16 cellular contexts compared by ENCODE assay signal in the genomic region with DNA sequence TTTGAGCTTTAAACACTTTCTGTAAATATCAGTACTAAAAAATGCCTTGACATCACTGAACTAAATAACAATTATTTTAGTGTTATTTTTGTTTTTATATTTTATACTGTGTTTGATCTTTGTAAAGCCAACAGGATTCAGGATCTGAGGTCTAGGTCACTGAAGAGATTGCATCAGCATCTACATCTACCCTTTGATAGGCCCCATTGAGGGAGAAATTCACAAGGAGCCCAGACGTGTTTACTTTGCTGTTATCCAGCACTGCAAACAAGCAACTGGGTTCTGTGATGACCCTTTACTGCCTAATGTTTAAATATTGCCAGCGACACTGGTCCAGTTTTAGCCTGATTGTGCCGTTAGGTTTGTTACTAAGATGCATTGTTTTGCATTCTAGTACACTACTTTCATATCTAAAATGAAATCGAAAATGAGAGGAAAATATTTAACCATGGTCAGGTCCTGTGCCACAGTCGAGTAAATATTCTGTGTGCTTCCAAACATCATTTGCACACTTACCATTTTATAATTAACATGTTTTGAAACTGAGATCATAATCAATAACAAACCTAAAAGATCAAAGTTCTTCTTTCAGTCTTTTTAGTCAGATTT. TPM values are rescaled to one million over a fixed set of nuclear protein-coding genes. Genes with fewer than 3 reads are reported as not detected.
DNase-seq lines count a peak whose midpoint lies in the region; ATAC-seq and TF ChIP-seq lines count a peak whose summit lies in the region.
"Had no signal": no experiment of that assay in that cellular context is flagged by ENCODE, and none has a peak within 500 bp of the region (broad histone marks: within the 10 kb centered on the region; RNA-seq: fewer than 3 reads in every experiment).

No MANE protein-coding gene starts in this region.

- no peak overlapping the region for H3K27ac ChIP-seq in ACC112 (ENCODE audit: low read depth, low read length)
- no peak overlapping the region for H3K27ac ChIP-seq in ascending aorta
- no peak overlapping the region for H3K27ac ChIP-seq in trophoblast cell (ENCODE audit: low read depth, low read length)
- no peak overlapping the region for H3K27ac ChIP-seq in testis
- H3K27ac ChIP-seq: body of pancreas, SJSA1 had no signal

- ATAC-seq in GM19351 (IDR thresholded peaks at IDR 0.05; ENCODE audit: unreplicated experiment) (peak; percentile 86), HG02970 (IDR thresholded peaks at IDR 0.05; ENCODE audit: low FRiP score, unreplicated experiment) (peak; percentile 70), HG03039 (IDR thresholded peaks at IDR 0.05; ENCODE audit: unreplicated experiment) (no peak)
- ATAC-seq: activated T-cell treated with anti-CD3 and anti-CD28 coated beads, Interleukin-2, amount 50 U/mL, for 72 hours; body of pancreas had no signal

- H2BK120ac ChIP-seq in trophoblast cell (ENCODE audit: insufficient read depth, low read length, poor library complexity): no peak overlapping the region

- H4K8ac ChIP-seq in trophoblast cell (ENCODE audit: low read depth, low read length): no peak overlapping the region

- intact Hi-C loops in ascending aorta (cut with DNase I) (no loop called here), testis (cut with DNase I; ENCODE audit: low total_unique reads) (no loop called here)

- TF ChIP-seq POLR2A in testis (IDR thresholded peaks at IDR 0.05): no peak

- H2AFZ ChIP-seq in ACC112 (ENCODE audit: low read length, unreplicated experiment) (peak overlapping the region; percentile 17), trophoblast cell (ENCODE audit: insufficient read depth, low read length, poor library complexity) (no peak overlapping the region)

- H3K9me3 ChIP-seq in ascending aorta: no peaks in the 10 kb centered on the region
- H3K9me3 ChIP-seq in trophoblast cell (ENCODE audit: insufficient read depth, low read depth, low read length): no peaks in the 10 kb centered on the region
- H3K9me3 ChIP-seq in testis: no peaks in the 10 kb centered on the region
- H3K9me3 ChIP-seq: body of pancreas, SJSA1 had no signal

- H3K36me3 ChIP-seq in ACC112 (ENCODE audit: insufficient read depth, low read length): no peaks in the 10 kb centered on the region
- H3K36me3 ChIP-seq in ascending aorta: no peaks in the 10 kb centered on the region
- H3K36me3 ChIP-seq in trophoblast cell (ENCODE audit: control insufficient read depth in 1 of 2, insufficient read depth in 2 of 2, low read length in 2 of 2): no peaks in the 10 kb centered on the region
- no peaks in the 10 kb centered on the region for H3K36me3 ChIP-seq in testis (ENCODE audit: low read depth, missing control alignments)
- H3K36me3 ChIP-seq: SJSA1 had no signal

- H3K4me1 ChIP-seq in ACC112 (ENCODE audit: control insufficient read depth, insufficient read depth, low read length, unreplicated experiment): no peaks in the 10 kb centered on the region
- no peaks in the 10 kb centered on the region for H3K4me1 ChIP-seq in ascending aorta
- peaks cover 0 to 2% of the 10 kb centered on the region in 2 experiments for H3K4me1 ChIP-seq in trophoblast cell (ENCODE audit: control insufficient read depth in 1 of 2, insufficient read depth in 2 of 2, low read length in 2 of 2)
- H3K4me1 ChIP-seq in testis: no peaks in the 10 kb centered on the region
- H3K4me1 ChIP-seq: body of pancreas, SJSA1 had no signal

- no peak overlapping the region for H4K12ac ChIP-seq in trophoblast cell (ENCODE audit: low read depth, low read length)

- peak; percentile 61 for DNase-seq in NCI-H748 (lab: John Stamatoyannopoulos, UW; ENCODE audit: unreplicated experiment)
- DNase-seq in ascending aorta (ENCODE audit: low spot score in 2 of 2): no peak
- DNase-seq in trophoblast cell: no peak
- DNase-seq in testis: no peak
- DNase-seq: activated CD4-positive, CD25-positive, alpha-beta regulatory T cell; activated T-cell treated with anti-CD3 and anti-CD28 coated beads, Interleukin-2, amount 50 U/mL, for 72 hours; body of pancreas; hippocampal formation; mesenchymal stem cell; NCI-H526 treated with DMSO at 0.1 percent for 48 hours had no signal

- no peak overlapping the region for H2AK5ac ChIP-seq in trophoblast cell (ENCODE audit: low read length)

- H3K18ac ChIP-seq in trophoblast cell (ENCODE audit: low read length): no peak overlapping the region

- H3K79me2 ChIP-seq in ACC112 (ENCODE audit: control insufficient read depth, insufficient read depth, low read length, unreplicated experiment) (no peaks in the 10 kb centered on the region), trophoblast cell (ENCODE audit: control insufficient read depth, insufficient read depth, low read length, poor library complexity) (no peaks in the 10 kb centered on the region)

- no peak overlapping the region for H3K9ac ChIP-seq in trophoblast cell (ENCODE audit: low read length)

- no peak overlapping the region for H3K4ac ChIP-seq in trophoblast cell (ENCODE audit: low read depth, low read length)

- H3K4me3 ChIP-seq in ACC112 (ENCODE audit: low read depth, low read length) (peak overlapping the region; percentile 40), ascending aorta (no peak overlapping the region), trophoblast cell (ENCODE audit: low read depth, low read length) (no peak overlapping the region), testis (no peak overlapping the region)
- H3K4me3 ChIP-seq: body of pancreas, SJSA1 had no signal

- no peak overlapping the region for H3K4me2 ChIP-seq in trophoblast cell (ENCODE audit: low read length)

- H2BK12ac ChIP-seq in trophoblast cell (ENCODE audit: low read length): no peak overlapping the region

- no peak overlapping the region for H3K14ac ChIP-seq in trophoblast cell (ENCODE audit: low read length)

- no peak overlapping the region for H2BK5ac ChIP-seq in trophoblast cell (ENCODE audit: low read depth, low read length, poor library complexity)

- H3K27me3 ChIP-seq in ACC112 (ENCODE audit: insufficient read depth, low read length) (peaks cover 11% of the 10 kb centered on the region), ascending aorta (no peaks in the 10 kb centered on the region), trophoblast cell (ENCODE audit: insufficient read depth, low read length) (no peaks in the 10 kb centered on the region), testis (no peaks in the 10 kb centered on the region)
- H3K27me3 ChIP-seq: body of pancreas, SJSA1 had no signal

- no peak overlapping the region for H4K91ac ChIP-seq in trophoblast cell (ENCODE audit: low read depth, low read length)

- H3K23ac ChIP-seq in trophoblast cell (ENCODE audit: low read length): no peak overlapping the region

- H3K79me1 ChIP-seq in trophoblast cell (ENCODE audit: low read length): no peaks in the 10 kb centered on the region

- TF ChIP-seq CTCF in ascending aorta (IDR thresholded peaks at IDR 0.05) (no peak), testis (IDR thresholded peaks at IDR 0.05) (no peak)

- no CpG with 5 or more reads among the region's 5 CpGs for WGBS in trophoblast cell (ENCODE audit: extremely low coverage, insufficient coverage, insufficient read length)
- 59 to 68% methylated on average over 5 of the region's 5 CpGs for WGBS in testis, 2 donors

RNA-seq across cellular contexts. Expression of gene SP8, which starts 48.7 kb away (rescaled TPM):
- total RNA-seq in ascending aorta (not detected), testis (1 to 10 TPM; 2.1 to 2.2 TPM)
- polyA plus RNA-seq in trophoblast cell (2013): 0.03 TPM in 1 of 2 replicates, not detected in the other
- 0.26 TPM for polyA plus RNA-seq in testis (ENCODE audit: insufficient read depth, low read depth, low replicate concordance)
- total RNA-seq: activated T-cell treated with anti-CD3 and anti-CD28 coated beads, Interleukin-2, amount 50 U/mL, for 72 hours; body of pancreas; SJSA1 had no signal
- polyA plus RNA-seq: AG04450 had no signal
